In the genomic region with DNA sequence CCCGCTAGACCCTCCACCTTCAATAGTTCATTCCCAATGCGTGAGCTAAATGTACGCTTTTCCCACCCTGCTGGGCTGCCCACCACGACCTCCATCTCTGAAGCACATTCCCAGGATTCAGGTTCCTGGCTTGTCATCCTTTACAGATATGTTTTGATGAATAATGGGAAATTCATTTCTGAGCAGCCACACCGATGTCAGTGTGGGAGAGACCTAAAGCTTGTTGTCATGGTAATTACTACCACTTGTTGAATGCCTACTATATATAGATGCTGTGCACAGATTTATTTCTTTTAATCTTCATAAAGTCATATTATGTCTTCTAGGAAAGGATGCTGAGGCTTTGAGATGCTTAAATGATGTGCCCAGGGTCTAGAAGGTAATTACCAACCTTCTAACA, we compare ENCODE assay signal across 17 cellular contexts. TPM values are rescaled to one million over a fixed set of nuclear protein-coding genes. Genes with fewer than 3 reads are reported as not detected.
DNase-seq lines count a peak whose midpoint lies in the region; ATAC-seq and TF ChIP-seq lines count a peak whose summit lies in the region.
"Had no signal": no experiment of that assay in that cellular context is flagged by ENCODE, and none has a peak within 500 bp of the region (broad histone marks: within the 10 kb centered on the region; RNA-seq: fewer than 3 reads in every experiment).

No MANE protein-coding gene starts in this region.

- no peak overlapping the region for H3K4me3 ChIP-seq in DND-41 (ENCODE audit: low read depth in 1 of 2, low read length in 2 of 2)
- H3K4me3 ChIP-seq: esophagus squamous epithelium, mucosa of descending colon had no signal

- DNase-seq in T-helper 1 cell (no peak), DND-41 (no peak), natural killer cell (no peak), NCI-H69 (lab: John Stamatoyannopoulos, UW) (no peak), T1000 (lab: John Stamatoyannopoulos, UW) (no peak)
- no peak for DNase-seq in activated T-helper 2 cell treated with anti-CD3 and anti-CD28 coated beads, Interferon-gamma antibody, Interleukin-2, Interleukin-4, amounts not matched to agents 10 μg/mL and 5 μg/mL and 100 μg/mL, durations not matched to agents 14 hours and 24 hours and 36 hours (ENCODE audit: low spot score)
- DNase-seq: aorta, cortex of kidney, esophagus squamous epithelium, HCEC 1CT, kidney, mucosa of descending colon, NCI-H1417 had no signal

- ATAC-seq in DND-41 (ENCODE audit: insufficient read depth, low read depth) (no peak), natural killer cell (peak in 2 of 3 donors; percentile 2 to 19), esophagus mucosa (no peak)

- H3K36me3 Mint-ChIP-seq in T-helper 1 cell treated with Interleukin-12 subunit alpha and Interleukin-12 subunit beta and Interleukin-4 antibody, amounts not matched to agents 30 μg/mL and 1 μg/mL, for 36 hours (ENCODE audit: low read depth), result peaks cover 54% of the 10 kb centered on the region
- H3K36me3 Mint-ChIP-seq in activated T-helper 2 cell treated with anti-CD3 and anti-CD28 coated beads, Interferon-gamma antibody, Interleukin-2, Interleukin-4, amounts not matched to agents 10 μg/mL and 5 μg/mL and 100 μg/mL, durations not matched to agents 14 hours and 24 hours and 36 hours (ENCODE audit: low read depth), result peaks cover 82% of the 10 kb centered on the region
- H3K36me3 Mint-ChIP-seq in natural killer cell, result no peaks in the 10 kb centered on the region

- intact Hi-C loops in activated T-helper 2 cell treated with anti-CD3 and anti-CD28 coated beads, Interferon-gamma antibody, Interleukin-2, Interleukin-4, amounts not matched to agents 10 μg/mL and 5 μg/mL and 100 μg/mL, durations not matched to agents 14 hours and 24 hours and 36 hours (cut with micrococcal nuclease), result no loop called here
- intact Hi-C loops in natural killer cell (cut with micrococcal nuclease), result no loop called here

- H4K20me1 ChIP-seq in DND-41 (ENCODE audit: insufficient read depth, low read length), result peaks cover 82% of the 10 kb centered on the region

- no peaks in the 10 kb centered on the region for H3K9me3 Mint-ChIP-seq in T-helper 1 cell treated with Interleukin-12 subunit alpha and Interleukin-12 subunit beta and Interleukin-4 antibody, amounts not matched to agents 30 μg/mL and 1 μg/mL, for 36 hours
- no peaks in the 10 kb centered on the region for H3K9me3 Mint-ChIP-seq in activated T-helper 2 cell treated with anti-CD3 and anti-CD28 coated beads, Interferon-gamma antibody, Interleukin-2, Interleukin-4, amounts not matched to agents 10 μg/mL and 5 μg/mL and 100 μg/mL, durations not matched to agents 14 hours and 24 hours and 36 hours
- no peaks in the 10 kb centered on the region for H3K9me3 Mint-ChIP-seq in natural killer cell

- H3K4me3 Mint-ChIP-seq in T-helper 1 cell treated with Interleukin-12 subunit alpha and Interleukin-12 subunit beta and Interleukin-4 antibody, amounts not matched to agents 30 μg/mL and 1 μg/mL, for 36 hours, result peak overlapping the region; percentile 43
- peak overlapping the region; percentile 57 for H3K4me3 Mint-ChIP-seq in activated T-helper 2 cell treated with anti-CD3 and anti-CD28 coated beads, Interferon-gamma antibody, Interleukin-2, Interleukin-4, amounts not matched to agents 10 μg/mL and 5 μg/mL and 100 μg/mL, durations not matched to agents 14 hours and 24 hours and 36 hours (ENCODE audit: low read depth)
- peak overlapping the region; percentile 86 for H3K4me3 Mint-ChIP-seq in natural killer cell

- no peak overlapping the region for H3K4me2 ChIP-seq in DND-41 (ENCODE audit: insufficient read depth, low read length)

- H3K36me3 ChIP-seq in DND-41 (ENCODE audit: insufficient read depth, low read length), result peaks cover 98% of the 10 kb centered on the region
- H3K36me3 ChIP-seq: esophagus squamous epithelium had no signal

- H3K27ac Mint-ChIP-seq in T-helper 1 cell treated with Interleukin-12 subunit alpha and Interleukin-12 subunit beta and Interleukin-4 antibody, amounts not matched to agents 30 μg/mL and 1 μg/mL, for 36 hours, result peak overlapping the region; percentile 69
- H3K27ac Mint-ChIP-seq in activated T-helper 2 cell treated with anti-CD3 and anti-CD28 coated beads, Interferon-gamma antibody, Interleukin-2, Interleukin-4, amounts not matched to agents 10 μg/mL and 5 μg/mL and 100 μg/mL, durations not matched to agents 14 hours and 24 hours and 36 hours, result peak overlapping the region; percentile 90
- H3K27ac Mint-ChIP-seq in natural killer cell, result peak overlapping the region; percentile 89 to 93

- no peaks in the 10 kb centered on the region for H3K27me3 Mint-ChIP-seq in T-helper 1 cell treated with Interleukin-12 subunit alpha and Interleukin-12 subunit beta and Interleukin-4 antibody, amounts not matched to agents 30 μg/mL and 1 μg/mL, for 36 hours (ENCODE audit: low read depth)
- no peaks in the 10 kb centered on the region for H3K27me3 Mint-ChIP-seq in activated T-helper 2 cell treated with anti-CD3 and anti-CD28 coated beads, Interferon-gamma antibody, Interleukin-2, Interleukin-4, amounts not matched to agents 10 μg/mL and 5 μg/mL and 100 μg/mL, durations not matched to agents 14 hours and 24 hours and 36 hours (ENCODE audit: low read depth)
- no peaks in the 10 kb centered on the region for H3K27me3 Mint-ChIP-seq in natural killer cell (ENCODE audit: low read depth in 2 of 2)

- TF ChIP-seq CTCF in DND-41 (IDR thresholded peaks at IDR 0.05; ENCODE audit: borderline replicate concordance, extremely low read depth, low read length, poor library complexity, severe bottlenecking) (no peak), natural killer cell (IDR thresholded peaks at IDR 0.05) (no peak)

- H2AFZ ChIP-seq in DND-41 (ENCODE audit: low read depth, low read length), result no peak overlapping the region

- H3K4me1 Mint-ChIP-seq in T-helper 1 cell treated with Interleukin-12 subunit alpha and Interleukin-12 subunit beta and Interleukin-4 antibody, amounts not matched to agents 30 μg/mL and 1 μg/mL, for 36 hours (ENCODE audit: low read depth), result peaks cover 69% of the 10 kb centered on the region
- peaks cover 74% of the 10 kb centered on the region for H3K4me1 Mint-ChIP-seq in activated T-helper 2 cell treated with anti-CD3 and anti-CD28 coated beads, Interferon-gamma antibody, Interleukin-2, Interleukin-4, amounts not matched to agents 10 μg/mL and 5 μg/mL and 100 μg/mL, durations not matched to agents 14 hours and 24 hours and 36 hours (ENCODE audit: low read depth)
- H3K4me1 Mint-ChIP-seq in natural killer cell, result peaks cover 86 to 88% of the 10 kb centered on the region in 2 donors

- no peak overlapping the region for H3K9ac ChIP-seq in DND-41 (ENCODE audit: low read depth, low read length)

- H3K79me2 ChIP-seq in DND-41 (ENCODE audit: insufficient read depth, low read length), result peaks cover 99% of the 10 kb centered on the region

- no peaks in the 10 kb centered on the region for H3K9me3 ChIP-seq in DND-41 (ENCODE audit: insufficient read depth, low read length, severe bottlenecking)
- H3K9me3 ChIP-seq: esophagus squamous epithelium, mucosa of descending colon had no signal

- peaks cover 88% of the 10 kb centered on the region for H3K4me1 ChIP-seq in DND-41 (ENCODE audit: insufficient read depth, low read length)

- H3K27ac ChIP-seq in DND-41 (ENCODE audit: low read length), result peak overlapping the region; percentile 68
- H3K27ac ChIP-seq: 22Rv1, esophagus squamous epithelium had no signal

- H3K27me3 ChIP-seq in DND-41 (ENCODE audit: insufficient read depth, low read length, poor library complexity), result no peaks in the 10 kb centered on the region

RNA-seq across cellular contexts. Expression of gene RCSD1, which starts 8.0 kb away (rescaled TPM):
- 84.9 and 91.9 TPM in 2 replicates for total RNA-seq in activated T-helper 2 cell treated with anti-CD3 and anti-CD28 coated beads, Interferon-gamma antibody, Interleukin-2, Interleukin-4, amounts not matched to agents 10 μg/mL and 5 μg/mL and 100 μg/mL, durations not matched to agents 14 hours and 24 hours and 36 hours
- 100 to 1,000 TPM in 2 of 3 donors, 10 to 100 TPM in 1; 86.3 to 130 (median 110) TPM for total RNA-seq in natural killer cell
- total RNA-seq in esophagus mucosa, result 2.4 TPM
- total RNA-seq: SK-MEL-5 had no signal

Comparison
In these comparisons a context has a peak if more than half of its experiments do, and no peak if none do; other contexts are left out.
1. ATAC-seq: peak in natural killer cell (2 of 3); none in DND-41 (single experiment) and esophagus mucosa (single experiment).
2. RNA of gene RCSD1, which starts 8.0 kb away (total RNA-seq): 86.3 to 130 TPM in natural killer cell and 84.9 to 91.9 TPM in activated T-helper 2 cell treated with anti-CD3 and anti-CD28 coated beads, Interferon-gamma antibody, Interleukin-2, Interleukin-4, amounts not matched to agents 10 μg/mL and 5 μg/mL and 100 μg/mL, durations not matched to agents 14 hours and 24 hours and 36 hours; 2.4 TPM in esophagus mucosa (single experiment); every median in the first group is over 10 times any median in the second.
3. Peak in every context shown above with its lines, with median percentiles within 50 percentile points of each other: H3K27ac Mint-ChIP-seq and H3K4me3 Mint-ChIP-seq.